8 cellular contexts compared by ENCODE assay signal in the genomic region with DNA sequence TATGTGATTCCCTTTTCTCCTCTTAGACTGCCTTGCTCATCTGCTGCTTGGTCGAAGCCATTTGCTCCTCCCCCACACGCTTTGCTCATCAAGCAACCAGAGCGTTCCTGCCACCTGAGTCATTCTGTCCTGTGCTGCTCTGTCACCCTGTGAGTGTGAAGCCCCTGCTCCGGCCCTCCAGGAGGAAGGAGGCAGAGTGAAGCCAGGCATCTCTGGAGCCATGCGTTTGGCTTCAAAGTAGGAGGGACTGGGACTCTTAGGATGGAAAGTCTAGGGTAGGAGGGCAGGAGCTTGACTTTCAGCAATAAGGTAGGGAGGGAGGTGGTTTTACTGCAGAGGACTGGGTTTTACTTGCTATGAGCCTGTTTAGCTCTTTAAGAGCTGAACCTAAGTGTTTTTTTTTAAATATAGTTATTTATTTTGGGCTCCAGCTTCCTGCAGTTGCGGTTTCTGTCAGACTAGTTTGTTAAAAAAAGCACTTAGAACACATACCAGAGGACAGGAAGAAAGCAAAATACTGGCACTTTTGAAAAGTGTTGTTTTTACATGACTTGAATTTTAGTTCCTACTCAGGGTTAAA.
DNase-seq lines count a peak whose midpoint lies in the region; ATAC-seq and TF ChIP-seq lines count a peak whose summit lies in the region.

No MANE protein-coding gene starts in this region.

- H3K4me2 ChIP-seq in DOHH2 (ENCODE audit: low read length), result peak overlapping the region; percentile 96

- peak; percentile 22 for DNase-seq in activated CD4-positive, CD25-positive, alpha-beta regulatory T cell treated with anti-CD3 and anti-CD28 coated beads, Interleukin-2, amount 50 U/mL, for 16 hours (ENCODE audit: low read depth, low spot score)
- DNase-seq in choroid plexus epithelial cell (ENCODE audit: low read depth) (peak; percentile 94), mucosa of gallbladder (ENCODE audit: low spot score) (peak; percentile 59), DMS114 treated with DMSO at 0.1 percent for 48 hours (lab: John Stamatoyannopoulos, UW; ENCODE audit: unreplicated experiment) (no peak)
- DNase-seq in stimulated activated CD8-positive, alpha-beta memory T cell treated with anti-CD3 and anti-CD28 coated beads, Interleukin-7, amount 100 ng/mL, for 4 hours (ENCODE audit: low read depth in 2 of 2), result peak; percentile 65 to 73

- H3K36me3 ChIP-seq in DOHH2 (ENCODE audit: control insufficient read depth, low read length) (no peaks in the 10 kb centered on the region), HUES64 (ENCODE audit: insufficient read depth, low read length) (no peaks in the 10 kb centered on the region)

- no peaks in the 10 kb centered on the region for H3K79me2 ChIP-seq in DOHH2 (ENCODE audit: control insufficient read depth, low read length)

- TF ChIP-seq CTCF in DOHH2 (IDR thresholded peaks at IDR 0.05; ENCODE audit: low read depth, low read length, poor library complexity, severe bottlenecking) (no peak), choroid plexus epithelial cell (conservative IDR thresholded peaks at IDR 0.05; ENCODE audit: low read depth, low read length) (no peak)

- peak; percentile 87 for ATAC-seq in GM21529 (IDR thresholded peaks at IDR 0.05; ENCODE audit: unreplicated experiment)

- no peaks in the 10 kb centered on the region for H3K9me3 ChIP-seq in DOHH2 (ENCODE audit: control insufficient read depth, insufficient read depth, low read length)
- no peaks in the 10 kb centered on the region for H3K9me3 ChIP-seq in HUES64 (ENCODE audit: insufficient read depth, low read depth, low read length)

- H3K27me3 ChIP-seq in DOHH2 (ENCODE audit: control insufficient read depth, low read length) (no peaks in the 10 kb centered on the region), HUES64 (ENCODE audit: insufficient read depth, low read length) (no peaks in the 10 kb centered on the region)

- H3K27ac ChIP-seq in DOHH2 (ENCODE audit: low read depth, low read length) (peak overlapping the region; percentile 73), HUES64 (ENCODE audit: low read depth, low read length) (no peak overlapping the region)

- peaks cover 34% of the 10 kb centered on the region for H3K4me1 ChIP-seq in DOHH2 (ENCODE audit: control insufficient read depth, low read length)
- peaks cover 23% of the 10 kb centered on the region for H3K4me1 ChIP-seq in HUES64 (ENCODE audit: insufficient read depth, low read length)

- WGBS in HUES64, result 30% methylated on average over 6 of the region's 6 CpGs

- H3K9me2 ChIP-seq in DOHH2 (replicated peaks; ENCODE audit: control insufficient read depth, low read length), result no peaks in the 10 kb centered on the region

- H3K9ac ChIP-seq in HUES64 (ENCODE audit: low read depth, low read length), result peak overlapping the region; percentile 12; the same call in 1 of the 2 replicates

- H3K4me3 ChIP-seq in DOHH2 (ENCODE audit: low read length) (peak overlapping the region; percentile 71), HUES64 (ENCODE audit: low read length) (no peak overlapping the region), choroid plexus epithelial cell (ENCODE audit: low read depth, low read length) (peak overlapping the region; percentile 22)

- H3F3A ChIP-seq in DOHH2 (ENCODE audit: control insufficient read depth, insufficient read depth), result 0 out of 2 replicates have a peak, but pooled peaks cover 2% of the 10 kb centered on the region

- H4K20me1 ChIP-seq in DOHH2 (ENCODE audit: control insufficient read depth, insufficient read depth, low read depth, low read length), result no peaks in the 10 kb centered on the region
